8 cellular contexts compared by ENCODE assay signal in the genomic region with DNA sequence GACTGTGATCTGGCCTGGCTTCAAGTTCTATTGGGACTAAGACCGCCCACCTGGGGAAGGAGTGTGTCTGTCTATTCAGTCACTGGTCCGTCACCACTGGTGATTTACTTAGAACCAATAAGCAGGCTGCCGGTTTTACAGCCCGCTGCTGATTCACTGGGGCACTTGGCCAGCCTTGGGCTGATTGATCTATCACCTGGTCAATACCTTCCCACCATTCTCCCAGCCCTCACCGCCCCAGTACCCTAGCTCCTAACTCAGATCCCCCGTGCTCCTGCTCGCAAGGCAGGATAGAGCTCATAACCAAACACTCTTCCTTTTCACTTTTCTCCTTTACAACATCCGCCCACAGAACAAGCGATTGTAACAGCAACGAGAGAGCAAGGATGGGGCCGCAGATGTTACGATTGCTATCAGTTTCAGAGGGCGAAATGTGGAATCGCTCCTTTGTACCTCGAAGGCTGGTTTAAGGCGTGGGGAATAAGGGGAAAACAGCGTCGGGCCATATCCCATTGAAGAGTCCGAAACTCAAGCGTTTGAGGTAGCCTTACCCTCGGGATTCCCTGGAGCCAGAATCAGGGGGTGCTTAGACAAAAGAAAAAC. TPM values are rescaled to one million over a fixed set of nuclear protein-coding genes. Genes with fewer than 3 reads are reported as not detected.
A peak's percentile ranks its signal among the peaks of the same experiment; 100 is the strongest.
DNase-seq lines count a peak whose midpoint lies in the region; ATAC-seq and TF ChIP-seq lines count a peak whose summit lies in the region.

No MANE protein-coding gene starts in this region.

- H3K9me3 ChIP-seq in right cardiac atrium (ENCODE audit: control insufficient read depth, low read length) = no peaks in the 10 kb centered on the region

- intact Hi-C loops in right cardiac atrium (cut with DNase I) = no loop called here

- no peaks in the 10 kb centered on the region for H3K27me3 ChIP-seq in right cardiac atrium (ENCODE audit: control insufficient read depth, insufficient read depth)

- H3K4me3 ChIP-seq in GM12875 (ENCODE audit: low read depth, low read length) = peak overlapping the region; percentile 74
- H3K4me3 ChIP-seq in right cardiac atrium (ENCODE audit: low read length) = peak overlapping the region; percentile 100

- DNase-seq in NCI-H1105 (lab: John Stamatoyannopoulos, UW) (peak; percentile 92), SW 1271 (lab: John Stamatoyannopoulos, UW) (peak; percentile 50 to 89), amniotic epithelial cell (ENCODE audit: low read depth) (peak; percentile 89), right cardiac atrium (peak; percentile 51 to 67 (median 54)), pulmonary artery endothelial cell (ENCODE audit: low read depth, low spot score) (peak; percentile 81), retina (no peak)

- peak; percentile 85 for ATAC-seq in HG02642 (IDR thresholded peaks at IDR 0.05; ENCODE audit: poor library complexity, unreplicated experiment)
- ATAC-seq in right cardiac atrium = peak; percentile 59 to 79

- peak overlapping the region; percentile 87 for H3K27ac ChIP-seq in right cardiac atrium (ENCODE audit: low read length)

- H3K4me1 ChIP-seq in right cardiac atrium (ENCODE audit: control insufficient read depth, insufficient read depth, low read length) = peaks cover 2% of the 10 kb centered on the region

- no peak for TF ChIP-seq CTCF in GM12875 (IDR thresholded peaks at IDR 0.05; ENCODE audit: borderline replicate concordance, insufficient read depth, low read depth, low read length)

- 1% methylated on average over 21 of the region's 21 CpGs for WGBS in right cardiac atrium

RNA-seq across cellular contexts. Expression of gene RDH11, which starts 0.7 kb away (rescaled TPM):
- total RNA-seq in right cardiac atrium (10 to 100 TPM; 17.5 to 21.5 (median 19.8) TPM), pulmonary artery endothelial cell (117 and 138 TPM in 2 replicates)
- 18.1 TPM for polyA plus RNA-seq in right cardiac atrium

RNA-seq across cellular contexts. Expression of gene RDH12, which starts 6.8 kb away (rescaled TPM):
- not detected for total RNA-seq in right cardiac atrium
- not detected for polyA plus RNA-seq in right cardiac atrium
- not detected in 2 replicates for total RNA-seq in pulmonary artery endothelial cell

RNA-seq across cellular contexts. Expression of gene VTI1B, which starts 20.5 kb away (rescaled TPM):
- total RNA-seq in right cardiac atrium (100 to 1,000 TPM; 132 to 155 (median 141) TPM), pulmonary artery endothelial cell (49.3 and 71.5 TPM in 2 replicates)
- polyA plus RNA-seq in right cardiac atrium = 117 TPM
